Comparison of ENCODE assay signal across 17 cellular contexts in the genomic region with DNA sequence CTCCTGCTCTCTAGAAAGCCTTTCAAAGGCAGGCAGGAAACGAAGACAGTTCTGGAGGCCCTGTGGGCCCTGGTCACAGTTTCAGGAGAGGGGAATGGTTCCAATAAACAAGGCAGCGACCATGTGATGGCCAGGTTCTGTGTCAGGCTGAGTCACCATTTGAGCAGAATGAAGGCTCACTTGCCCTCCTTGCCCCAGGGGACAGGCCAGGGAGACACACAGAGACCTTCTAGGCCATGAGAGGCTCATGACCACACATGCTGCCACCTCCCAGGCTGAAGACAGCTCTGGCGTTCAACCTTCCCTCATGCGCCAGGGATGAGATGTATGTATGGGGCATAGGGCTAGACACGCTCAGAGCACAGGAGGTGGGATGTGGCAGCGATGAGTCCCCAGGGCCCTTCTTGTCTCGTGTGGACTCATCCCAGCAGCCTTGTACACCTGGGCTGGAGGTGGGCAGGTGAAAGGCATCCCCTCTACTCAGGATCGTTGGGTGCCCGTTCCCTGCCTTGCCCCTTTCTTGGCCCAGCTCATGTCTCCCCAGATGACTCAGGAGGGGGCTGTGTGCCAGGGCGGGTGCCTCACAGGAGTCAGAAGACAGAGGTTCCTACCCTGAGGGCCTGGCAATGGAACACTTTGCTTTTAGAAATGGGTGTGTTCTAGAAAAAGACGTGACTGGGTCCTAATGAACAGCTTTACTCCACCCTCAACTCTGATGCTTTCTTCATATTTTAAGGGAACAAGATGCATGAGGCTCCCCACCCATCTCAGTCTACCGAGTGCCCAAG. TPM values are rescaled to one million over a fixed set of nuclear protein-coding genes. Genes with fewer than 3 reads are reported as not detected.
DNase-seq lines count a peak whose midpoint lies in the region; ATAC-seq, FAIRE-seq and TF ChIP-seq lines count a peak whose summit lies in the region.
"Had no signal": no experiment of that assay in that cellular context is flagged by ENCODE, and none has a peak within 500 bp of the region (broad histone marks: within the 10 kb centered on the region; RNA-seq: fewer than 3 reads in every experiment).

No MANE protein-coding gene starts in this region.

- no peaks in the 10 kb centered on the region for H3K79me1 ChIP-seq in H1 (ENCODE audit: low read depth, low read length)
- H3K79me1 ChIP-seq in neuronal stem cell (ENCODE audit: low read depth, low read length) = no peaks in the 10 kb centered on the region

- WGBS in H1 (ENCODE audit: extremely low coverage in 1 of 2, insufficient coverage in 1 of 2, insufficient read length in 1 of 2, insufficient replicate concordance in 2 of 2, low coverage in 1 of 2, low lambda C conversion rate in 2 of 2, missing lambda C conversion rate in 1 of 2), 2 experiments = 83% methylated on average over 12 of the region's 12 CpGs; no CpG with 5 or more reads in 1 of the 2 experiments
- WGBS in neuronal stem cell (ENCODE audit: extremely low coverage in 2 of 2, insufficient read length in 2 of 2, insufficient replicate concordance in 1 of 2), 2 donors = no CpG with 5 or more reads among the region's 12 CpGs

- no peak for TF ChIP-seq RAD21 in H1 (IDR thresholded peaks at IDR 0.05 in 1 of 2, conservative IDR thresholded peaks at IDR 0.05 in 1 of 2; ENCODE audit: low read depth in 2 of 2, low read length in 2 of 2)

- H3K56ac ChIP-seq in H1 (replicated peaks; ENCODE audit: insufficient read length, low read depth, low read length) = no peak overlapping the region

- H3K23ac ChIP-seq in H1 (ENCODE audit: insufficient read length) (no peak overlapping the region), neuronal stem cell (ENCODE audit: low read depth, low read length, poor library complexity) (no peak overlapping the region)

- DNase-seq in EH (ENCODE audit: low read depth) (peak; percentile 58), M059J (ENCODE audit: low read depth) (peak; percentile 92), H1 (ENCODE audit: low read depth in 1 of 2, low spot score in 2 of 2) (no peak), neuronal stem cell (ENCODE audit: low spot score) (no peak), urothelium cell line (ENCODE audit: low spot score) (no peak)
- DNase-seq: activated B cell treated with CpG ODN at 0.5 μM for 24 hours; activated CD8-positive, alpha-beta T cell treated with anti-CD3 and anti-CD28 coated beads for 36 hours; activated naive CD4-positive, alpha-beta T cell treated with anti-CD3 and anti-CD28 coated beads, Interleukin-2, amount 10 ng/mL, durations not matched to agents 7 days and 5 days; activated T-cell treated with anti-CD3 and anti-CD28 coated beads, Interleukin-2, amount 50 U/mL, for 48 hours; DMS79 treated with DMSO at 0.1 percent for 48 hours; KBM-7; MV-4-11; NCI-H1694 treated with DMSO at 0.1 percent for 48 hours; SJCRH30 had no signal

- H3K9me3 ChIP-seq in H1 (ENCODE audit: insufficient read depth in 2 of 2, low read depth in 1 of 2, low read length in 1 of 2) (no peaks in the 10 kb centered on the region), neuronal stem cell (replicated peaks in 1 of 2; ENCODE audit: control insufficient read depth in 2 of 2, insufficient read depth in 1 of 2, low read depth in 1 of 2, low read length in 2 of 2) (no peaks in the 10 kb centered on the region)
- H3K9me3 ChIP-seq: gastroesophageal sphincter, SJCRH30 had no signal

- peak overlapping the region; percentile 34 for H4K91ac ChIP-seq in H1 (replicated peaks; ENCODE audit: insufficient read length, low read length)
- no peak overlapping the region for H4K91ac ChIP-seq in neuronal stem cell (ENCODE audit: low read depth, low read length, poor library complexity)

- H3K23me2 ChIP-seq in H1 (ENCODE audit: low read depth, low read length) = no peaks in the 10 kb centered on the region

- no peak overlapping the region for H2AK5ac ChIP-seq in H1 (ENCODE audit: low read depth, low read length)
- no peak overlapping the region for H2AK5ac ChIP-seq in neuronal stem cell (ENCODE audit: low read depth, low read length)

- no peak overlapping the region for H2BK5ac ChIP-seq in H1 (ENCODE audit: low read depth, low read length)
- no peak overlapping the region for H2BK5ac ChIP-seq in neuronal stem cell (ENCODE audit: low read length)

- H4K20me1 ChIP-seq in H1 (replicated peaks in 1 of 2; ENCODE audit: control insufficient read depth in 1 of 2, insufficient read depth in 2 of 2, low read length in 2 of 2) = no peaks in the 10 kb centered on the region

- CTCF ChIA-PET in H1 (lab: Charles Lee; ENCODE audit: partially characterized antibody) = interaction anchor here (1.0 to 1.5 kb wide), 3 partner anchors 21 to 136 kb away, joined by 3 to 4 read pairs (median 3); no protein-coding TSS in a partner anchor

- H3K4me1 ChIP-seq in H1 (replicated peaks in 1 of 4; ENCODE audit: control insufficient read depth in 3 of 4, insufficient read depth in 4 of 4, low read length in 3 of 4) (peaks cover 0 to 7% (median 1%) of the 10 kb centered on the region in 4 experiments; a peak in 2 of 7 replicates), neuronal stem cell (ENCODE audit: control insufficient read depth in 2 of 2, insufficient read depth in 1 of 2, low read depth in 1 of 2, low read length in 2 of 2) (peaks cover 3 to 4% of the 10 kb centered on the region in 2 donors)
- H3K4me1 ChIP-seq: gastroesophageal sphincter, SJCRH30 had no signal

- H4K5ac ChIP-seq in H1 (ENCODE audit: insufficient read length, low read depth, low read length) = no peak overlapping the region

- H3K18ac ChIP-seq in H1 (ENCODE audit: extremely low read depth, low read length) = no peak overlapping the region
- H3K18ac ChIP-seq in neuronal stem cell (ENCODE audit: low read length) = no peak overlapping the region

- no peak overlapping the region for H3K4me2 ChIP-seq in H1 (ENCODE audit: insufficient read depth in 1 of 2, low read depth in 2 of 2, low read length in 2 of 2)
- H3K4me2 ChIP-seq in neuronal stem cell (ENCODE audit: insufficient read depth, low read length, poor library complexity, severe bottlenecking) = no peak overlapping the region

- H2BK15ac ChIP-seq in H1 (ENCODE audit: low read length) (no peak overlapping the region), neuronal stem cell (ENCODE audit: low read length) (peak overlapping the region; percentile 0)

- H2BK20ac ChIP-seq in H1 (ENCODE audit: low read length) = 0 out of 2 replicates have a peak overlapping the region, but pooled peaks have one; percentile 9

- H3K14ac ChIP-seq in H1 (ENCODE audit: insufficient read length) (no peak overlapping the region), neuronal stem cell (ENCODE audit: low read length) (no peak overlapping the region)

- H3K27me3 ChIP-seq in H1 (replicated peaks in 1 of 4; ENCODE audit: control insufficient read depth in 3 of 4, extremely low read depth in 1 of 4, insufficient read depth in 3 of 4, low read length in 3 of 4) (no peaks in the 10 kb centered on the region), neuronal stem cell (ENCODE audit: control insufficient read depth in 3 of 3, insufficient read depth in 3 of 3, low read depth in 1 of 3, low read length in 3 of 3) (no peaks in the 10 kb centered on the region)
- H3K27me3 ChIP-seq: gastroesophageal sphincter, SJCRH30 had no signal

- no peak overlapping the region for H3K4me3 ChIP-seq in H1 (ENCODE audit: extremely low read depth in 1 of 4, insufficient read depth in 2 of 4, low read depth in 3 of 4, low read length in 4 of 4)
- H3K4me3 ChIP-seq in neuronal stem cell (ENCODE audit: low read length in 2 of 2) = no peak overlapping the region
- H3K4me3 ChIP-seq: gastroesophageal sphincter, SJCRH30 had no signal

- no peak for FAIRE-seq in H1 (lab: Jason Lieb, UNC)
- FAIRE-seq in urothelium cell line (lab: Jason Lieb, UNC) = no peak

- no peak overlapping the region for H3K9ac ChIP-seq in H1 (replicated peaks in 1 of 4; ENCODE audit: extremely low read depth in 1 of 4, low read depth in 3 of 4, low read length in 3 of 4)
- H3K9ac ChIP-seq in neuronal stem cell (ENCODE audit: low read depth, low read length, poor library complexity) = no peak overlapping the region

- H2AFZ ChIP-seq in H1 (ENCODE audit: low read length) (0 out of 2 replicates have a peak overlapping the region, but pooled peaks have one; percentile 20), neuronal stem cell (ENCODE audit: low read length) (no peak overlapping the region)

- H3K4ac ChIP-seq in H1 (replicated peaks; ENCODE audit: insufficient read length, low read depth, low read length) (no peak overlapping the region), neuronal stem cell (ENCODE audit: low read length) (no peak overlapping the region)

- H2BK12ac ChIP-seq in H1 (ENCODE audit: low read depth, low read length) (peak overlapping the region; percentile 4; the same call in 1 of the 2 replicates), neuronal stem cell (ENCODE audit: low read length) (no peak overlapping the region)

- H2BK120ac ChIP-seq in H1 (replicated peaks; ENCODE audit: low read depth, low read length) (no peak overlapping the region), neuronal stem cell (ENCODE audit: low read depth, low read length) (no peak overlapping the region)

- no peak for ATAC-seq in GM21381 (IDR thresholded peaks at IDR 0.05; ENCODE audit: unreplicated experiment)
- ATAC-seq in HG03045 (IDR thresholded peaks at IDR 0.05; ENCODE audit: unreplicated experiment) = no peak
- ATAC-seq: activated CD8-positive, alpha-beta T cell treated with anti-CD3 and anti-CD28 coated beads for 36 hours; gastroesophageal sphincter had no signal

- TF ChIP-seq EP300 in H1 (IDR thresholded peaks at IDR 0.05; ENCODE audit: borderline replicate concordance in 1 of 2, low read depth in 2 of 2, low read length in 2 of 2) = no peak

- POLR2A ChIA-PET in H1 (lab: Charles Lee; ENCODE audit: partially characterized antibody) = interaction anchor here (2.0 kb wide), 1 partner anchor 14 kb away, joined by 5 read pairs; no protein-coding TSS in a partner anchor

- no peaks in the 10 kb centered on the region for H3K36me3 ChIP-seq in H1 (ENCODE audit: control insufficient read depth in 2 of 4, insufficient read depth in 4 of 4, low read length in 3 of 4)
- H3K36me3 ChIP-seq in neuronal stem cell (replicated peaks in 1 of 2; ENCODE audit: control insufficient read depth in 2 of 2, insufficient read depth in 2 of 2, low read length in 2 of 2) = no peaks in the 10 kb centered on the region
- H3K36me3 ChIP-seq: gastroesophageal sphincter had no signal

- TF ChIP-seq CTCF in H1 (IDR thresholded peaks at IDR 0.05; ENCODE audit: control extremely low read depth in 1 of 3, insufficient read depth in 1 of 3, low read depth in 1 of 3, low read length in 3 of 3) = no peak

- TF ChIP-seq POLR2A in H1 (IDR thresholded peaks at IDR 0.05; ENCODE audit: control extremely low read depth in 1 of 2, low read depth in 2 of 2, low read length in 2 of 2) = no peak

- no peaks in the 10 kb centered on the region for H3K79me2 ChIP-seq in H1 (ENCODE audit: control insufficient read depth in 1 of 2, insufficient read depth in 2 of 2, low read length in 2 of 2)

- H3K27ac ChIP-seq in H1 (ENCODE audit: low read depth, low read length) (no peak overlapping the region), neuronal stem cell (replicated peaks; ENCODE audit: low read length) (no peak overlapping the region)
- H3K27ac ChIP-seq: gastroesophageal sphincter, SJCRH30 had no signal

- H4K8ac ChIP-seq in H1 (ENCODE audit: extremely low read depth, insufficient read depth, low read length) (peak overlapping the region; percentile 42; the same call in 1 of the 2 replicates), neuronal stem cell (ENCODE audit: low read depth, low read length) (no peak overlapping the region)

RNA-seq across cellular contexts. Expression of a gene that starts 22.8 kb away (rescaled TPM):
- total RNA-seq in M059J (2014; rRNA removed; shearing (Covaris generic)) = 13.2 and 18.4 TPM in 2 replicates
- total RNA-seq in H1 (2021; fragmentation: NEBNext Ultra II Directional; extraction: Animal tissue kit (Norgen Biotek cat#: 25700)) = 58.1 and 59.8 TPM in 2 replicates
- polyA plus RNA-seq in H1 (2011; rRNA removed) = 30.8 and 34.0 TPM in 2 replicates
- 30.1 TPM for polyA plus RNA-seq in H1 (2011; cell fraction: cytosol; rRNA removed)
- 51.4 TPM for polyA plus RNA-seq in H1 (2011; cell fraction: nucleus; rRNA removed)
- 25.9 to 40.1 TPM (median 35.7 TPM) in 4 replicates for polyA plus RNA-seq in H1 (2012, experiment 1 of 2)
- polyA plus RNA-seq in H1 (2012, experiment 2 of 2) = 7.1 TPM
- 20.5 TPM for polyA plus RNA-seq in H1 (2013, experiment 1 of 2)
- polyA plus RNA-seq in H1 (2013, experiment 2 of 2) = 17.9 TPM
- polyA minus RNA-seq in H1 (2011; rRNA and poly(A)+ RNA removed) = 196 and 248 TPM in 2 replicates
- polyA minus RNA-seq in H1 (2011; cell fraction: cytosol; rRNA and poly(A)+ RNA removed) = 78.7 TPM
- polyA minus RNA-seq in H1 (2011; cell fraction: nucleus; rRNA and poly(A)+ RNA removed) = 117 TPM
- 33.1 TPM for polyA plus RNA-seq in neuronal stem cell (2013, experiment 1 of 2)
- polyA plus RNA-seq in neuronal stem cell (2013, experiment 2 of 2) = 34.5 TPM

Comparison
In these comparisons a context has a peak if more than half of its experiments do, and no peak if none do; other contexts are left out.
1. DNase-seq: peak in EH (single experiment) and M059J (single experiment); none in H1 (0 of 2), neuronal stem cell (single experiment) and urothelium cell line (single experiment).